In the genomic region with DNA sequence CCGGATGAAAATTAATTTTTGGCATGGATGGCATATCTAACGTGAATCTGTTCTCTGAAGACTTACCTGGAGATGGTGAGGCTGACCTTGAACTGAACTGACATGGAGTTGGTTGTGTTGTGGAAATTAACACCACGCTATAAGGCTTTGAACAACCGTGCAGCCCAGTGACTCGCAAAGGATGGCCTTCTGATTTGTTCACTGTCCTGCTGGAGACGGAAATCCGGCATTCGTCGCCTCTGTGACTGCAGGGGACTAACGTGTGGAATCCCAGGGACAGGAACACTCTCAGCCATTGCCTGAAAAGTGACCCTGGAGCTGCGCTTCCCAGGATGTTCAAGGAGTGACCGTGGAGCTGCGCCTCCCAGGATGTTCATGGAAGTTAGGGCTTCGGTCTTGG, we compare ENCODE assay signal across 1 cellular context.
TF ChIP-seq lines count a peak whose summit lies in the region.

No MANE protein-coding gene starts in this region.

TF ChIP-seq in GM12878, 131 proteins besides CTCF, POLR2A, EP300 and RAD21 (continued from another document):
- TF ChIP-seq, protein P1, sequence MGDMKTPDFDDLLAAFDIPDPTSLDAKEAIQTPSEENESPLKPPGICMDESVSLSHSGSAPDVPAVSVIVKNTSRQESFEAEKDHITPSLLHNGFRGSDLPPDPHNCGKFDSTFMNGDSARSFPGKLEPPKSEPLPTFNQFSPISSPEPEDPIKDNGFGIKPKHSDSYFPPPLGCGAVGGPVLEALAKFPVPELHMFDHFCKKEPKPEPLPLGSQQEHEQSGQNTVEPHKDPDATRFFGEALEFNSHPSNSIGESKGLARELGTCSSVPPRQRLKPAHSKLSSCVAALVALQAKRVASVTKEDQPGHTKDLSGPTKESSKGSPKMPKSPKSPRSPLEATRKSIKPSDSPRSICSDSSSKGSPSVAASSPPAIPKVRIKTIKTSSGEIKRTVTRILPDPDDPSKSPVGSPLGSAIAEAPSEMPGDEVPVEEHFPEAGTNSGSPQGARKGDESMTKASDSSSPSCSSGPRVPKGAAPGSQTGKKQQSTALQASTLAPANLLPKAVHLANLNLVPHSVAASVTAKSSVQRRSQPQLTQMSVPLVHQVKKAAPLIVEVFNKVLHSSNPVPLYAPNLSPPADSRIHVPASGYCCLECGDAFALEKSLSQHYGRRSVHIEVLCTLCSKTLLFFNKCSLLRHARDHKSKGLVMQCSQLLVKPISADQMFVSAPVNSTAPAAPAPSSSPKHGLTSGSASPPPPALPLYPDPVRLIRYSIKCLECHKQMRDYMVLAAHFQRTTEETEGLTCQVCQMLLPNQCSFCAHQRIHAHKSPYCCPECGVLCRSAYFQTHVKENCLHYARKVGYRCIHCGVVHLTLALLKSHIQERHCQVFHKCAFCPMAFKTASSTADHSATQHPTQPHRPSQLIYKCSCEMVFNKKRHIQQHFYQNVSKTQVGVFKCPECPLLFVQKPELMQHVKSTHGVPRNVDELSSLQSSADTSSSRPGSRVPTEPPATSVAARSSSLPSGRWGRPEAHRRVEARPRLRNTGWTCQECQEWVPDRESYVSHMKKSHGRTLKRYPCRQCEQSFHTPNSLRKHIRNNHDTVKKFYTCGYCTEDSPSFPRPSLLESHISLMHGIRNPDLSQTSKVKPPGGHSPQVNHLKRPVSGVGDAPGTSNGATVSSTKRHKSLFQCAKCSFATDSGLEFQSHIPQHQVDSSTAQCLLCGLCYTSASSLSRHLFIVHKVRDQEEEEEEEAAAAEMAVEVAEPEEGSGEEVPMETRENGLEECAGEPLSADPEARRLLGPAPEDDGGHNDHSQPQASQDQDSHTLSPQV (IDR thresholded peaks at IDR 0.05), result no peak
- no peak for TF ChIP-seq HDAC6 (IDR thresholded peaks at IDR 0.05; ENCODE audit: unreplicated experiment)
- TF ChIP-seq TARDBP (IDR thresholded peaks at IDR 0.05; ENCODE audit: borderline replicate concordance), result no peak
- TF ChIP-seq DPF2 (IDR thresholded peaks at IDR 0.05), result no peak
- TF ChIP-seq HCFC1 (IDR thresholded peaks at IDR 0.05; ENCODE audit: low read length), result no peak
